Comparison of ENCODE assay signal across 1 cellular context in the genomic region with DNA sequence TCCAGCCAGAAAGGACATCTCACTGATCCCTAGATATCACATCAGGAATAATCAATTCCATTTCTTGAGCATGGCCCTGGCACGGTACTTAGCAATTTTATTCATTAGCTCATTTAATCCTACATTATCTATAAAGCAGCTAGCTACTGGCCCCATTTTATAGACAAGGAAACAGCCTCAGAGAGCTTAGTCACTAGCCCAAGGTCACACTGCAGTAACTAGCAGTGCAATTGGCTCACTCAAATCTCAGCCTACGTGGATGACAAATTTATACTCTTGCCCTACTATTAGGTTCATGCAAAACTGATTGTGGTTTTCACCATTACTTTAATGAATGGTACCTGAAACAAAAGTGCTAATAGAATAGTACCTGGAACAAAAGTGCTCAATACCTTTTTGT.
TF ChIP-seq lines count a peak whose summit lies in the region.

No MANE protein-coding gene starts in this region.

TF ChIP-seq in WTC11, 78 proteins besides CTCF, POLR2A, EP300 and RAD21 (continued from another document):
- TF ChIP-seq, protein P1, sequence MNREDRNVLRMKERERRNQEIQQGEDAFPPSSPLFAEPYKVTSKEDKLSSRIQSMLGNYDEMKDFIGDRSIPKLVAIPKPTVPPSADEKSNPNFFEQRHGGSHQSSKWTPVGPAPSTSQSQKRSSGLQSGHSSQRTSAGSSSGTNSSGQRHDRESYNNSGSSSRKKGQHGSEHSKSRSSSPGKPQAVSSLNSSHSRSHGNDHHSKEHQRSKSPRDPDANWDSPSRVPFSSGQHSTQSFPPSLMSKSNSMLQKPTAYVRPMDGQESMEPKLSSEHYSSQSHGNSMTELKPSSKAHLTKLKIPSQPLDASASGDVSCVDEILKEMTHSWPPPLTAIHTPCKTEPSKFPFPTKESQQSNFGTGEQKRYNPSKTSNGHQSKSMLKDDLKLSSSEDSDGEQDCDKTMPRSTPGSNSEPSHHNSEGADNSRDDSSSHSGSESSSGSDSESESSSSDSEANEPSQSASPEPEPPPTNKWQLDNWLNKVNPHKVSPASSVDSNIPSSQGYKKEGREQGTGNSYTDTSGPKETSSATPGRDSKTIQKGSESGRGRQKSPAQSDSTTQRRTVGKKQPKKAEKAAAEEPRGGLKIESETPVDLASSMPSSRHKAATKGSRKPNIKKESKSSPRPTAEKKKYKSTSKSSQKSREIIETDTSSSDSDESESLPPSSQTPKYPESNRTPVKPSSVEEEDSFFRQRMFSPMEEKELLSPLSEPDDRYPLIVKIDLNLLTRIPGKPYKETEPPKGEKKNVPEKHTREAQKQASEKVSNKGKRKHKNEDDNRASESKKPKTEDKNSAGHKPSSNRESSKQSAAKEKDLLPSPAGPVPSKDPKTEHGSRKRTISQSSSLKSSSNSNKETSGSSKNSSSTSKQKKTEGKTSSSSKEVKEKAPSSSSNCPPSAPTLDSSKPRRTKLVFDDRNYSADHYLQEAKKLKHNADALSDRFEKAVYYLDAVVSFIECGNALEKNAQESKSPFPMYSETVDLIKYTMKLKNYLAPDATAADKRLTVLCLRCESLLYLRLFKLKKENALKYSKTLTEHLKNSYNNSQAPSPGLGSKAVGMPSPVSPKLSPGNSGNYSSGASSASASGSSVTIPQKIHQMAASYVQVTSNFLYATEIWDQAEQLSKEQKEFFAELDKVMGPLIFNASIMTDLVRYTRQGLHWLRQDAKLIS (CRISPR knock-in tag; IDR thresholded peaks at IDR 0.05; ENCODE audit: borderline replicate concordance): no peak
